In the genomic region with DNA sequence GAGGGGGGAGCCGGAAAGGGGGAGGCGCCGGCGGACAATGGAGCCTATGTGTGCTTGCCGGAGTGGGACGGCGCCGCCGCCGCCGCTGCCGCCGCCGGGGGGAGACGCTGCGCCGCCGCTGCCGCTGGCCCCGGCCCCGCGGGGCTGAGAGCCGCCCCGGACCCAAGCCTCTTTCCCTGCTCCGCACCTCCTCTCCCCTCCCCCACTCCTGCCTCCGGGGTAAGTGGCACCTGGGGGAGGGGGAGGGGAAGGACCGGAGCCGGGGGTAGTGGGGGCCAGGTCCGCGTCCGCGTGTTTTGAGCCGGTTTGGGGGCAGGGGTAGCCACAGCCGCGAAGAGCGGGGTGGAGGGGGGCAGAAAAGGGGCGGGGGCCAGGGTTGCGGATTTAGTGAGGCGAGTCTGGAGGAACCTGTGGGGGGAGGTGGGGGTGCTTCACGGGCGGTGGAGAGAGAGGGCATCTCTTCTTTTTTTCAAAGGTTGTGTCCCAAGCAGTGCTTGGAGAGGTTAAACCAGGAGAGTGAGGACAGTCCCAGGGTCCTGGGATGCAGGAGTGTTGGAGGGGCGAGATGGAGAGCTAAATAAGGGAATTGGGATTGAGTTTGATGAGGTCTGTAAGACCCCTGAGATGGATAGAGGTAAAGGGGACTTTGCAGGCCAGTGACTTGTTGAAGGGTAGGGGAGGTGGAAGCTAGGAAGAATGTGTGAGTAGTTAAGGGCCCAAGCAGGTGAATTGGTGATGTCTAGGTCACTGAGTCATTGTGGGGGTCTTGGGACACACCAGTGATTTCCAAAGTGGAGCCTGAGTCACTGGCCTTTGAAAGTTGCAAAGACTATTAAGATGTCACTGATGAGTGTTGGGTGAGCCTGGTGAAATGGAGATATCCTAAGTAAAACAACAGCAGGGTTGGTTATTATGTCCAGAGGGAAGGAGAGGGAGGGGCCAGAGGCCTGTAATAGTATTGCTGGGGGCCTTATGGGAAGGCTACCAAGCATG, we compare ENCODE assay signal across 8 cellular contexts. TPM values are rescaled to one million over a fixed set of nuclear protein-coding genes. Genes with fewer than 3 reads are reported as not detected.
DNase-seq lines count a peak whose midpoint lies in the region; TF ChIP-seq lines count a peak whose summit lies in the region.

No MANE protein-coding gene starts in this region.

- TF ChIP-seq CTCF in GM12875 (IDR thresholded peaks at IDR 0.05; ENCODE audit: borderline replicate concordance, insufficient read depth, low read depth, low read length) (0 out of 2 replicates have a peak, but pooled peaks have one; percentile 16), breast epithelium (IDR thresholded peaks at IDR 0.05) (no peak), tibial nerve (IDR thresholded peaks at IDR 0.05) (peak in 4 of 5 experiments; percentile 29 to 51 (median 36))

- DNase-seq in ACHN (peak; percentile 48), NCI-H82 (lab: John Stamatoyannopoulos, UW) (peak; percentile 71), breast epithelium (ENCODE audit: low spot score in 2 of 2) (no peak), lung microvascular endothelial cell (ENCODE audit: low read depth in 2 of 2) (peak; percentile 6 to 8), tibial nerve (ENCODE audit: low spot score in 2 of 2) (no peak), activated gamma-delta T cell treated with Interleukin-2 at 50 U/mL for 16 hours (no peak), UCSD-AML1 (lab: John Stamatoyannopoulos, UW; ENCODE audit: unreplicated experiment) (no peak)

- in situ Hi-C loops in ACHN (cut with HindIII; ENCODE audit: low pct_ligation_motif_present, low pct_unique_long_range_greater_than_20kb, low sequenced_read_pairs) = no loop called here

- H3K4me1 ChIP-seq in breast epithelium (peaks cover 0 to 4% of the 10 kb centered on the region in 2 donors), tibial nerve (peaks cover 0 to 49% (median 15%) of the 10 kb centered on the region in 4 donors)

- no peaks in the 10 kb centered on the region for H3K27me3 ChIP-seq in breast epithelium
- H3K27me3 ChIP-seq in tibial nerve = no peaks in the 10 kb centered on the region

- TF ChIP-seq POLR2A in breast epithelium (IDR thresholded peaks at IDR 0.05) (no peak), tibial nerve (IDR thresholded peaks at IDR 0.05) (peak in 1 of 2 donors; percentile 58)

- H3K27ac ChIP-seq in breast epithelium (peak overlapping the region; percentile 91 to 94), tibial nerve (peak overlapping the region; percentile 82 to 95 (median 91))

- no peaks in the 10 kb centered on the region for H3K9me3 ChIP-seq in breast epithelium
- H3K9me3 ChIP-seq in tibial nerve = no peaks in the 10 kb centered on the region

- H3K36me3 ChIP-seq in breast epithelium (no peaks in the 10 kb centered on the region), tibial nerve (no peaks in the 10 kb centered on the region)

- intact Hi-C loops in breast epithelium (cut with DNase I; ENCODE audit: low total_unique reads) = no loop called here

- WGBS in tibial nerve, 2 donors = 1 to 2% methylated on average over 20 to 21 of the region's 42 CpGs

- H3K4me3 ChIP-seq in GM12875 (ENCODE audit: low read depth, low read length) (peak overlapping the region; percentile 46), breast epithelium (peak overlapping the region; percentile 65 to 96 (median 75)), tibial nerve (peak overlapping the region; percentile 63 to 88 (median 76))

- TF ChIP-seq EP300 in tibial nerve (IDR thresholded peaks at IDR 0.05) = no peak

RNA-seq across cellular contexts. Expression of a gene that starts 59.1 kb away (rescaled TPM):
- total RNA-seq in breast epithelium (10 to 100 TPM; 10.7 to 13.8 (median 12.5) TPM), lung microvascular endothelial cell (0.87 and 2.2 TPM in 2 replicates), tibial nerve (10 to 100 TPM in 3 of 4 donors, 1 to 10 TPM in 1; 9.6 to 16.5 (median 11.4) TPM)

Comparison
In these comparisons a context has a peak if more than half of its experiments do, and no peak if none do; other contexts are left out.
1. DNase-seq: peak in ACHN (single experiment), NCI-H82 (single experiment) and lung microvascular endothelial cell (2 of 2); none in breast epithelium (0 of 2), tibial nerve (0 of 2), activated gamma-delta T cell treated with Interleukin-2 at 50 U/mL for 16 hours (single experiment) and UCSD-AML1 (single experiment).
2. CTCF ChIP-seq: peak in GM12875 (single experiment) and tibial nerve (4 of 5); none in breast epithelium (0 of 3).
3. Peak in every context shown above with its lines, with median percentiles within 50 percentile points of each other: H3K4me3 ChIP-seq.